ENCODE assay signal across 8 cellular contexts in the genomic region with DNA sequence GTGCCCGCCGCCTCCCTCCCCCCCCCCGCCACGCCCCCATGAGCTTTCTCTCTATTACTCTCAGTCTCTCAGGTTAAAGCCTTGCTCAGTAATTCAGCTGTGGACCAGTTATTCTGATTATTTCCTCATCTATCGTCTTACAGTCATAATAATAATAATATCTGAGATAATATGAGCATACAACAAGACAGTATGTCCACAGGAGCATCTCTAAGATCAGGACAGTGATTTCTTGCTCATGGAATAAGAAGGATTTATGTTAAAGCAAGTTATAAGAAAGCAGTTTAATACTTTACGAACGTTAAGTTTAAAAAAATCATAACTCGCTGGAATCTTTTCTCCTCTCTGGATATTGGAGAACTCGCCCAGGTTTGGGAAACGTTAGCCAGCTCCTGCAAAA. TPM values are rescaled to one million over a fixed set of nuclear protein-coding genes. Genes with fewer than 3 reads are reported as not detected.
A peak's percentile ranks its signal among the peaks of the same experiment; 100 is the strongest.
DNase-seq lines count a peak whose midpoint lies in the region; ATAC-seq and TF ChIP-seq lines count a peak whose summit lies in the region.

No MANE protein-coding gene starts in this region.

- TF ChIP-seq CTCF in GM12864 (IDR thresholded peaks at IDR 0.05; ENCODE audit: low read depth, low read length, missing control alignments) = no peak

- DNase-seq in GM12864 (ENCODE audit: low read depth) = no peak
- DNase-seq in activated CD4-positive, alpha-beta memory T cell treated with anti-CD3 and anti-CD28 coated beads, Interleukin-2, amount 10 ng/mL, durations not matched to agents 7 days and 5 days = no peak
- peak; percentile 47 for DNase-seq in globus pallidus (ENCODE audit: low spot score)
- no peak for DNase-seq in sciatic nerve (ENCODE audit: low spot score)
- DNase-seq in COLO829 (ENCODE audit: low spot score) = no peak
- no peak for DNase-seq in A172 (ENCODE audit: low spot score)
- no peak for DNase-seq in glomerular visceral epithelial cell (ENCODE audit: extremely low spot score)

- peak; percentile 18 for ATAC-seq in sciatic nerve
- ATAC-seq in HG03457 (IDR thresholded peaks at IDR 0.05; ENCODE audit: unreplicated experiment) = no peak

- intact Hi-C loops in sciatic nerve (cut with DNase I) = no loop called here

- H3K4me3 ChIP-seq in GM12864 (ENCODE audit: low read depth, low read length) = peak overlapping the region; percentile 56

- POLR2A ChIA-PET in activated CD4-positive, alpha-beta memory T cell treated with anti-CD3 and anti-CD28 coated beads, Interleukin-2, amount 10 ng/mL, durations not matched to agents 7 days and 5 days (lab: Charles Lee) = no interaction called here

- H3K4me1 Mint-ChIP-seq in activated CD4-positive, alpha-beta memory T cell treated with anti-CD3 and anti-CD28 coated beads, Interleukin-2, amount 10 ng/mL, durations not matched to agents 7 days and 5 days = peaks cover 15% of the 10 kb centered on the region

- no peaks in the 10 kb centered on the region for H3K9me3 Mint-ChIP-seq in activated CD4-positive, alpha-beta memory T cell treated with anti-CD3 and anti-CD28 coated beads, Interleukin-2, amount 10 ng/mL, durations not matched to agents 7 days and 5 days

- CTCF ChIA-PET in activated CD4-positive, alpha-beta memory T cell treated with anti-CD3 and anti-CD28 coated beads, Interleukin-2, amount 10 ng/mL, durations not matched to agents 7 days and 5 days (lab: Charles Lee) = interaction anchor here (0.6 to 1.2 kb wide), 3 partner anchors 12 to 261 kb away, joined by 3 to 5 read pairs (median 5); no protein-coding TSS in a partner anchor

- H3K27me3 Mint-ChIP-seq in activated CD4-positive, alpha-beta memory T cell treated with anti-CD3 and anti-CD28 coated beads, Interleukin-2, amount 10 ng/mL, durations not matched to agents 7 days and 5 days = peaks cover 10% of the 10 kb centered on the region

- H3K36me3 Mint-ChIP-seq in activated CD4-positive, alpha-beta memory T cell treated with anti-CD3 and anti-CD28 coated beads, Interleukin-2, amount 10 ng/mL, durations not matched to agents 7 days and 5 days (ENCODE audit: low read depth) = no peaks in the 10 kb centered on the region

- peak overlapping the region; percentile 74 for H3K4me3 Mint-ChIP-seq in activated CD4-positive, alpha-beta memory T cell treated with anti-CD3 and anti-CD28 coated beads, Interleukin-2, amount 10 ng/mL, durations not matched to agents 7 days and 5 days

- no peak overlapping the region for H3K27ac Mint-ChIP-seq in activated CD4-positive, alpha-beta memory T cell treated with anti-CD3 and anti-CD28 coated beads, Interleukin-2, amount 10 ng/mL, durations not matched to agents 7 days and 5 days

RNA-seq across cellular contexts. Expression of a gene that starts 0.7 kb away (rescaled TPM):
- 1 to 10 TPM; 3.0 to 4.3 TPM for total RNA-seq in activated CD4-positive, alpha-beta memory T cell treated with anti-CD3 and anti-CD28 coated beads, Interleukin-2, amount 10 ng/mL, durations not matched to agents 7 days and 5 days
- 68.7 TPM for total RNA-seq in sciatic nerve
- total RNA-seq in A172 (2014; rRNA removed; shearing (Covaris generic)) = 3.9 and 8.4 TPM in 2 replicates
